Comparison of ENCODE assay signal across 25 cellular contexts in genomic region chr11:78248191-78248590, GRCh38.
"Had no signal": no experiment of that assay in that cellular context is flagged by ENCODE, and none has a peak within 500 bp of the region (broad histone marks: within the 10 kb centered on the region; RNA-seq: fewer than 3 reads in every experiment).

No MANE protein-coding gene starts in this region.

- H3K4me1 Mint-ChIP-seq: activated T-helper 17 cell treated with anti-CD3 and anti-CD28 coated beads, Interleukin-2, amount 50 U/mL, for 72 hours had no signal

- H3K4me3 ChIP-seq: cardiac muscle cell, K562, SK-N-MC had no signal

- H3K9me3 Mint-ChIP-seq: activated naive CD4-positive, alpha-beta T cell treated with anti-CD3 and anti-CD28 coated beads, Interleukin-2, amount 10 ng/mL, durations not matched to agents 7 days and 5 days; activated T-helper 17 cell treated with anti-CD3 and anti-CD28 coated beads, Interleukin-2, amount 50 U/mL, for 72 hours had no signal

- ATAC-seq: K562, Panc1, Right ventricle myocardium inferior had no signal

- H3K27ac ChIP-seq: brain microvascular endothelial cell, cardiac muscle cell, SK-N-MC had no signal

- H3K27me3 Mint-ChIP-seq: activated naive CD4-positive, alpha-beta T cell treated with anti-CD3 and anti-CD28 coated beads, Interleukin-2, amount 10 ng/mL, durations not matched to agents 7 days and 5 days; activated naive CD8-positive, alpha-beta T cell treated with anti-CD3 and anti-CD28 coated beads for 36 hours; activated T-helper 17 cell treated with anti-CD3 and anti-CD28 coated beads, Interleukin-2, amount 50 U/mL, for 72 hours had no signal

- H3K27ac Mint-ChIP-seq: activated naive CD4-positive, alpha-beta T cell treated with anti-CD3 and anti-CD28 coated beads, Interleukin-2, amount 10 ng/mL, durations not matched to agents 7 days and 5 days; activated naive CD8-positive, alpha-beta T cell treated with anti-CD3 and anti-CD28 coated beads for 36 hours; activated T-helper 17 cell treated with anti-CD3 and anti-CD28 coated beads, Interleukin-2, amount 50 U/mL, for 72 hours had no signal

- H3K4me3 Mint-ChIP-seq: activated naive CD4-positive, alpha-beta T cell treated with anti-CD3 and anti-CD28 coated beads, Interleukin-2, amount 10 ng/mL, durations not matched to agents 7 days and 5 days; activated naive CD8-positive, alpha-beta T cell treated with anti-CD3 and anti-CD28 coated beads for 36 hours; activated T-helper 17 cell treated with anti-CD3 and anti-CD28 coated beads, Interleukin-2, amount 50 U/mL, for 72 hours had no signal

- H3K27me3 ChIP-seq: brain microvascular endothelial cell, cardiac muscle cell had no signal

- DNase-seq: activated CD4-positive, alpha-beta T cell treated with anti-CD3 and anti-CD28 coated beads for 48 hours; activated CD4-positive, alpha-beta T cell treated with anti-CD3 and anti-CD28 coated beads, Interleukin-2, amount 50 U/mL, for 48 hours; activated CD8-positive, alpha-beta memory T cell treated with anti-CD3 and anti-CD28 coated beads for 24 hours; activated gamma-delta T cell; activated naive CD4-positive, alpha-beta T cell treated with anti-CD3 and anti-CD28 coated beads, Interleukin-2, amount 10 ng/mL, durations not matched to agents 7 days and 5 days; activated naive CD8-positive, alpha-beta T cell treated with anti-CD3 and anti-CD28 coated beads for 36 hours; activated T-cell treated with anti-CD3 and anti-CD28 coated beads for 4 hours; activated T-cell treated with anti-CD3 and anti-CD28 coated beads, Interleukin-2, amount 50 U/mL, for 48 hours; brain microvascular endothelial cell; Karpas-422; NCI-H146; NCI-H187 treated with DMSO at 0.1 percent for 48 hours; NCI-H2081 treated with DMSO at 0.1 percent for 48 hours; NCI-H446; NCI-H524 treated with DMSO at 0.1 percent for 48 hours; NCI-H748 treated with DMSO at 0.1 percent for 48 hours; OCI-M1; RPMI8226; SW 1271 had no signal
